In the genomic region with DNA sequence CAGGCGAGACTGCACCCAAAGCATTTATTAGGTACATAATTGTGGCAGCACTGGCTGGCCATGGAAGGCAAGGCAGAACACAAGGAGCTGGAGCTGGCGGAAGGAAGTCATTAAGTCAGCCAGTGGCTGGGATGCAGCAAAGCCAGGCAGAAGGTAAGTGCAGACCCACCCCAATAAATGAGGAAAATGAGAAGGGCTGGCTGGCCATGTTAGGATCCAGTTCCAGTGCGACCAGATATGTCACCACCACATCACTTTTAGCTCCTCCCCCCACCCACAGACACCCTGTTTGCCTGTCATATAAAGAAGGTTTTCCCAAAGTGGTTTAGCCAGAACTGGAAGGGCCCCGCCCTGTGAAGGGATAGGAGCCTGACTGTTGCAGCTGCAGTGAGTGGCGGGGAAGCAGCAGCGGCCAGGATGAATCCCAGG, we compare ENCODE assay signal across 7 cellular contexts. TPM values are rescaled to one million over a fixed set of nuclear protein-coding genes. Genes with fewer than 3 reads are reported as not detected.
DNase-seq lines count a peak whose midpoint lies in the region; ATAC-seq and TF ChIP-seq lines count a peak whose summit lies in the region.

FURIN (plus strand) TSS at position 328 of the 429 bp plus-strand sequence. CDS start 7,153 bp downstream, outside the sequence.

- no peaks in the 10 kb centered on the region for H3K36me3 ChIP-seq in HUES64 (ENCODE audit: insufficient read depth, low read length)
- no peaks in the 10 kb centered on the region for H3K36me3 ChIP-seq in heart left ventricle

- peak within 1 kb of the TSS; percentile 83 for H3K27ac ChIP-seq in HUES64 (ENCODE audit: low read depth, low read length)
- H3K27ac ChIP-seq in heart left ventricle = peak within 1 kb of the TSS; percentile 72 to 100 (median 98)
- H3K27ac ChIP-seq in skin epidermis = peak within 1 kb of the TSS in 20 of 21 experiments; percentile 92 to 99 (median 98)

- TF ChIP-seq POLR2A in heart left ventricle (IDR thresholded peaks at IDR 0.05) = no peak

- H3K27me3 Mint-ChIP-seq in WTC11 (ENCODE audit: low read depth) = no peaks in the 10 kb centered on the region; the same call in 1 of the 2 replicates

- H3K27ac Mint-ChIP-seq in WTC11 = peak within 1 kb of the TSS; percentile 97

- no peak for TF ChIP-seq CTCF in WTC11 (IDR thresholded peaks at IDR 0.05)
- no peak for TF ChIP-seq CTCF in heart left ventricle (IDR thresholded peaks at IDR 0.05)

- intact Hi-C loops in heart left ventricle (cut with DNase I) = loop anchor here in 3 of 10 donors (5.0 to 10.0 kb wide), 3 partner anchors 103 to 161 kb away; no protein-coding TSS in a partner anchor

- H3K27me3 ChIP-seq in HUES64 (ENCODE audit: insufficient read depth, low read length) = no peaks in the 10 kb centered on the region
- H3K27me3 ChIP-seq in heart left ventricle = no peaks in the 10 kb centered on the region

- no peaks in the 10 kb centered on the region for H3K36me3 Mint-ChIP-seq in WTC11

- 84% methylated on average over 6 of the region's 6 CpGs for WGBS in HUES64
- WGBS in heart left ventricle, 4 donors = 80 to 88% (median 85%) methylated on average over 6 of the region's 6 CpGs

- H3K9me3 Mint-ChIP-seq in WTC11 = no peaks in the 10 kb centered on the region

- DNase-seq in WTC11 (ENCODE audit: low spot score) (no peak), heart left ventricle (no peak), NCI-H774 (lab: John Stamatoyannopoulos, UW) (no peak), HK-2 (ENCODE audit: unreplicated experiment) (no peak)
- DNase-seq in effector CD8-positive, alpha-beta T cell (lab: John Stamatoyannopoulos, UW) = no peak

- POLR2A ChIA-PET in WTC11 (lab: Charles Lee) = interaction anchor here (2.3 to 4.6 kb wide), 2 partner anchors 17 to 29 kb away, joined by 8 to 22 read pairs; partner anchors contain the start of gene FES

- CTCF ChIA-PET in WTC11 (lab: Charles Lee) = interaction anchor here (0.6 to 4.9 kb wide), 8 partner anchors 18 to 668 kb away, joined by 3 to 27 read pairs (median 4); partner anchors contain the start of gene HDDC3

- peak within 1 kb of the TSS; percentile 22; the same call in 1 of the 2 replicates for H3K9ac ChIP-seq in HUES64 (ENCODE audit: low read depth, low read length)

- no peaks in the 10 kb centered on the region for H3K9me3 ChIP-seq in HUES64 (ENCODE audit: insufficient read depth, low read depth, low read length)
- no peaks in the 10 kb centered on the region for H3K9me3 ChIP-seq in heart left ventricle

- no peak within 1 kb of the TSS; the same call in 1 of the 2 replicates for H3K4me3 ChIP-seq in HUES64 (ENCODE audit: low read length)
- peak within 1 kb of the TSS in 2 of 12 donors; percentile 85 to 91 for H3K4me3 ChIP-seq in heart left ventricle
- peak within 1 kb of the TSS in 4 of 7 experiments; percentile 20 to 94 (median 48) for H3K4me3 ChIP-seq in skin epidermis

- peaks cover 47% of the 10 kb centered on the region for H3K4me1 Mint-ChIP-seq in WTC11

- ATAC-seq in WTC11 = no peak
- no peak for ATAC-seq in heart left ventricle

- peak within 1 kb of the TSS; percentile 16; the same call in 1 of the 2 replicates for H3K4me3 Mint-ChIP-seq in WTC11

- H3K4me1 ChIP-seq in HUES64 (ENCODE audit: insufficient read depth, low read length) (peaks cover 36% of the 10 kb centered on the region), heart left ventricle (peaks cover 12 to 59% (median 34%) of the 10 kb centered on the region in 12 donors)

TF ChIP-seq in WTC11, 78 proteins besides CTCF, POLR2A, EP300 and RAD21:
- no peak for TF ChIP-seq GABPB1 (CRISPR knock-in tag; IDR thresholded peaks at IDR 0.05)
- TF ChIP-seq, protein P1, sequence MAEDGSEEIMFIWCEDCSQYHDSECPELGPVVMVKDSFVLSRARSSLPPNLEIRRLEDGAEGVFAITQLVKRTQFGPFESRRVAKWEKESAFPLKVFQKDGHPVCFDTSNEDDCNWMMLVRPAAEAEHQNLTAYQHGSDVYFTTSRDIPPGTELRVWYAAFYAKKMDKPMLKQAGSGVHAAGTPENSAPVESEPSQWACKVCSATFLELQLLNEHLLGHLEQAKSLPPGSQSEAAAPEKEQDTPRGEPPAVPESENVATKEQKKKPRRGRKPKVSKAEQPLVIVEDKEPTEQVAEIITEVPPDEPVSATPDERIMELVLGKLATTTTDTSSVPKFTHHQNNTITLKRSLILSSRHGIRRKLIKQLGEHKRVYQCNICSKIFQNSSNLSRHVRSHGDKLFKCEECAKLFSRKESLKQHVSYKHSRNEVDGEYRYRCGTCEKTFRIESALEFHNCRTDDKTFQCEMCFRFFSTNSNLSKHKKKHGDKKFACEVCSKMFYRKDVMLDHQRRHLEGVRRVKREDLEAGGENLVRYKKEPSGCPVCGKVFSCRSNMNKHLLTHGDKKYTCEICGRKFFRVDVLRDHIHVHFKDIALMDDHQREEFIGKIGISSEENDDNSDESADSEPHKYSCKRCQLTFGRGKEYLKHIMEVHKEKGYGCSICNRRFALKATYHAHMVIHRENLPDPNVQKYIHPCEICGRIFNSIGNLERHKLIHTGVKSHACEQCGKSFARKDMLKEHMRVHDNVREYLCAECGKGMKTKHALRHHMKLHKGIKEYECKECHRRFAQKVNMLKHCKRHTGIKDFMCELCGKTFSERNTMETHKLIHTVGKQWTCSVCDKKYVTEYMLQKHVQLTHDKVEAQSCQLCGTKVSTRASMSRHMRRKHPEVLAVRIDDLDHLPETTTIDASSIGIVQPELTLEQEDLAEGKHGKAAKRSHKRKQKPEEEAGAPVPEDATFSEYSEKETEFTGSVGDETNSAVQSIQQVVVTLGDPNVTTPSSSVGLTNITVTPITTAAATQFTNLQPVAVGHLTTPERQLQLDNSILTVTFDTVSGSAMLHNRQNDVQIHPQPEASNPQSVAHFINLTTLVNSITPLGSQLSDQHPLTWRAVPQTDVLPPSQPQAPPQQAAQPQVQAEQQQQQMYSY (CRISPR knock-in tag; IDR thresholded peaks at IDR 0.05) = peak; percentile 78
- TF ChIP-seq, protein P2, sequence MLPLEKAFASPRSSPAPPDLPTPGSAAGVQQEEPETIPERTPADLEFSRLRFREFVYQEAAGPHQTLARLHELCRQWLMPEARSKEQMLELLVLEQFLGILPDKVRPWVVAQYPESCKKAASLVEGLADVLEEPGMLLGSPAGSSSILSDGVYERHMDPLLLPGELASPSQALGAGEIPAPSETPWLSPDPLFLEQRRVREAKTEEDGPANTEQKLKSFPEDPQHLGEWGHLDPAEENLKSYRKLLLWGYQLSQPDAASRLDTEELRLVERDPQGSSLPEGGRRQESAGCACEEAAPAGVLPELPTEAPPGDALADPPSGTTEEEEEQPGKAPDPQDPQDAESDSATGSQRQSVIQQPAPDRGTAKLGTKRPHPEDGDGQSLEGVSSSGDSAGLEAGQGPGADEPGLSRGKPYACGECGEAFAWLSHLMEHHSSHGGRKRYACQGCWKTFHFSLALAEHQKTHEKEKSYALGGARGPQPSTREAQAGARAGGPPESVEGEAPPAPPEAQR (CRISPR knock-in tag; IDR thresholded peaks at IDR 0.05) = no peak
- no peak for TF ChIP-seq SMAD4 (CRISPR knock-in tag; IDR thresholded peaks at IDR 0.05)
- no peak for TF ChIP-seq ATF2 (CRISPR knock-in tag; IDR thresholded peaks at IDR 0.05; ENCODE audit: borderline replicate concordance, low read depth)
- TF ChIP-seq AR (CRISPR knock-in tag; IDR thresholded peaks at IDR 0.05) = no peak
TF ChIP-seq in WTC11: peak in this region for 1.

RNA-seq across cellular contexts. Expression of gene FURIN, which starts in this region (rescaled TPM):
- polyA plus RNA-seq in HUES64 (2013, experiment 1 of 2) = 18.3 TPM
- 20.2 TPM for polyA plus RNA-seq in HUES64 (2013, experiment 2 of 2)
- 36.8 to 46.3 TPM (median 38.6 TPM) in 3 replicates for total RNA-seq in WTC11 (2021)
- total RNA-seq in heart left ventricle = 100 to 1,000 TPM in 2 of 9 donors, 10 to 100 TPM in 7; 38.7 to 122 (median 64.8) TPM
- 100 to 1,000 TPM in 1 of 2 donors, 10 to 100 TPM in 1; 37.2 to 174 TPM for polyA plus RNA-seq in heart left ventricle
